In genomic region chr7:150481955-150482354, GRCh38 we compare ENCODE assay signal across 15 cellular contexts. TPM values are rescaled to one million over a fixed set of nuclear protein-coding genes. Genes with fewer than 3 reads are reported as not detected.
DNase-seq lines count a peak whose midpoint lies in the region; ATAC-seq and TF ChIP-seq lines count a peak whose summit lies in the region.
"Had no signal": no experiment of that assay in that cellular context is flagged by ENCODE, and none has a peak within 500 bp of the region (broad histone marks: within the 10 kb centered on the region; RNA-seq: fewer than 3 reads in every experiment).

No MANE protein-coding gene starts in this region.

- H3K9me3 Mint-ChIP-seq in CD4-positive, alpha-beta memory T cell = peaks cover 0 to 2% (median 0%) of the 10 kb centered on the region in 8 donors
- H3K9me3 Mint-ChIP-seq in naive thymus-derived CD8-positive, alpha-beta T cell = peaks cover 0 to 4% (median 0%) of the 10 kb centered on the region in 9 donors

- H3K4me2 ChIP-seq in BLaER1 treated with 17β-estradiol and CSF1 and Interleukin-3, amounts not matched to agents 10 nM and 100 nM = peak overlapping the region; percentile 54 to 92 (median 78)
- no peak overlapping the region for H3K4me2 ChIP-seq in mesenchymal stem cell (ENCODE audit: low read length, poor library complexity, severe bottlenecking)

- no peak overlapping the region for H2BK12ac ChIP-seq in mesenchymal stem cell (ENCODE audit: low read length in 2 of 2)

- WGBS in adrenal gland, 4 donors = 59 to 73% (median 68%) methylated on average over 4 of the region's 4 CpGs
- WGBS in mesenchymal stem cell = 82% methylated on average over 4 of the region's 4 CpGs

- H3K4me1 Mint-ChIP-seq in CD4-positive, alpha-beta memory T cell = peaks cover 73 to 97% (median 90%) of the 10 kb centered on the region in 4 donors
- peaks cover 58 to 97% (median 94%) of the 10 kb centered on the region in 4 donors for H3K4me1 Mint-ChIP-seq in naive thymus-derived CD8-positive, alpha-beta T cell

- no peak overlapping the region for H2AK5ac ChIP-seq in mesenchymal stem cell (ENCODE audit: low read length, severe bottlenecking)

- no peak overlapping the region for H3K18ac ChIP-seq in mesenchymal stem cell (ENCODE audit: low read depth in 1 of 2, low read length in 2 of 2)

- no peaks in the 10 kb centered on the region for H3K27me3 Mint-ChIP-seq in CD4-positive, alpha-beta memory T cell
- H3K27me3 Mint-ChIP-seq in naive thymus-derived CD8-positive, alpha-beta T cell = no peaks in the 10 kb centered on the region

- no peak overlapping the region for H2BK15ac ChIP-seq in mesenchymal stem cell (ENCODE audit: low read depth, poor library complexity, severe bottlenecking)

- H2BK120ac ChIP-seq in mesenchymal stem cell (ENCODE audit: low read depth, low read length) = no peak overlapping the region

- H3K14ac ChIP-seq in mesenchymal stem cell (ENCODE audit: low read length in 2 of 2) = no peak overlapping the region

- no peak overlapping the region for H3K23ac ChIP-seq in mesenchymal stem cell (ENCODE audit: low read length in 2 of 2)

- TF ChIP-seq POLR2A in adrenal gland (IDR thresholded peaks at IDR 0.05) = no peak

- no peaks in the 10 kb centered on the region for H3K79me1 ChIP-seq in mesenchymal stem cell (replicated peaks; ENCODE audit: low read length, poor library complexity, severe bottlenecking)

- peaks cover 0 to 27% (median 0%) of the 10 kb centered on the region in 11 experiments; a peak in 7 of 22 replicates for H3K36me3 ChIP-seq in BLaER1 treated with 17β-estradiol and CSF1 and Interleukin-3, amounts not matched to agents 10 nM and 100 nM
- H3K36me3 ChIP-seq in CD4-positive, alpha-beta memory T cell (ENCODE audit: insufficient read depth, low read length) = peaks cover 6% of the 10 kb centered on the region
- H3K36me3 ChIP-seq in adrenal gland (replicated peaks in 1 of 2) (no peaks in the 10 kb centered on the region), colonic mucosa (no peaks in the 10 kb centered on the region), mesenchymal stem cell (ENCODE audit: control insufficient read depth in 1 of 2, insufficient read depth in 2 of 2, low read depth in 1 of 2, low read length in 2 of 2) (no peaks in the 10 kb centered on the region)
- H3K36me3 ChIP-seq: BE2C had no signal

- H4K91ac ChIP-seq in mesenchymal stem cell (ENCODE audit: low read length) = no peak overlapping the region

- H3K4me1 ChIP-seq in BLaER1 treated with 17β-estradiol and CSF1 and Interleukin-3, amounts not matched to agents 10 nM and 100 nM = peaks cover 42 to 90% (median 49%) of the 10 kb centered on the region in 10 experiments
- peaks cover 99% of the 10 kb centered on the region for H3K4me1 ChIP-seq in CD4-positive, alpha-beta memory T cell (ENCODE audit: insufficient read depth, low read length)
- H3K4me1 ChIP-seq in adrenal gland (replicated peaks in 1 of 2) (peaks cover 0 to 6% of the 10 kb centered on the region in 2 donors), colonic mucosa (no peaks in the 10 kb centered on the region), mesenchymal stem cell (ENCODE audit: control insufficient read depth, insufficient read depth, low read depth, low read length) (no peaks in the 10 kb centered on the region)
- H3K4me1 ChIP-seq: BE2C had no signal

- intact Hi-C loops in CD4-positive, alpha-beta memory T cell (cut with micrococcal nuclease) = loop anchor here (1.0 to 2.0 kb wide), 4 partner anchors 17 to 33 kb away; partner anchors contain the start of gene GIMAP8
- intact Hi-C loops in adrenal gland (cut with DNase I) = no loop called here
- intact Hi-C loops in colonic mucosa (cut with DNase I) = no loop called here

- peak overlapping the region; percentile 80 to 90 (median 88) for H3K4me3 Mint-ChIP-seq in CD4-positive, alpha-beta memory T cell
- H3K4me3 Mint-ChIP-seq in naive thymus-derived CD8-positive, alpha-beta T cell = peak overlapping the region; percentile 71 to 97 (median 88)

- CTCF ChIA-PET in CD4-positive, alpha-beta memory T cell (lab: Charles Lee; ENCODE audit: partially characterized antibody) = interaction anchor here (0.5 to 3.6 kb wide), 15 partner anchors 11 to 272 kb away, joined by 3 to 47 read pairs (median 3); partner anchors contain the start of genes GIMAP7 and GIMAP8

- no peak overlapping the region for H4K8ac ChIP-seq in mesenchymal stem cell (ENCODE audit: low read length)

- H3K36me3 Mint-ChIP-seq in CD4-positive, alpha-beta memory T cell = peaks cover 31 to 33% of the 10 kb centered on the region in 2 donors
- peaks cover 4 to 28% (median 20%) of the 10 kb centered on the region in 3 donors for H3K36me3 Mint-ChIP-seq in naive thymus-derived CD8-positive, alpha-beta T cell

- no peak overlapping the region for H2BK5ac ChIP-seq in mesenchymal stem cell (ENCODE audit: low read depth, low read length, poor library complexity, severe bottlenecking)

- POLR2A ChIA-PET in CD4-positive, alpha-beta memory T cell (lab: Charles Lee; ENCODE audit: partially characterized antibody) = interaction anchor here (0.9 to 30.4 kb wide), 27 partner anchors 8 to 274 kb away, joined by 3 to 1079 read pairs (median 10); partner anchors contain the start of genes GIMAP1, GIMAP2, GIMAP4 and GIMAP5
- POLR2A ChIA-PET in naive thymus-derived CD8-positive, alpha-beta T cell (lab: Charles Lee) = interaction anchor here (0.9 to 11.9 kb wide), 29 partner anchors 9 to 273 kb away, joined by 3 to 505 read pairs (median 7); partner anchors contain the start of genes GIMAP1, GIMAP4, GIMAP5 and GIMAP6

- H3K4me3 ChIP-seq in BLaER1 treated with 17β-estradiol and CSF1 and Interleukin-3, amounts not matched to agents 10 nM and 100 nM = no peak overlapping the region; a peak in 1 of 20 replicates
- H3K4me3 ChIP-seq in CD4-positive, alpha-beta memory T cell (ENCODE audit: low read length in 2 of 2) = no peak overlapping the region
- H3K4me3 ChIP-seq in adrenal gland (no peak overlapping the region), colonic mucosa (no peak overlapping the region), mesenchymal stem cell (ENCODE audit: insufficient read depth in 1 of 2, low read depth in 1 of 2, low read length in 2 of 2) (no peak overlapping the region)
- H3K4me3 ChIP-seq: mucosa of descending colon had no signal

- no peak overlapping the region for H3K4ac ChIP-seq in mesenchymal stem cell (ENCODE audit: low read depth in 1 of 2, low read length in 2 of 2)

- H3K27me3 ChIP-seq in BLaER1 treated with 17β-estradiol and CSF1 and Interleukin-3, amounts not matched to agents 10 nM and 100 nM = no peaks in the 10 kb centered on the region
- H3K27me3 ChIP-seq in CD4-positive, alpha-beta memory T cell (ENCODE audit: insufficient read depth, low read length) = no peaks in the 10 kb centered on the region
- H3K27me3 ChIP-seq in adrenal gland (peaks cover 4% of the 10 kb centered on the region), colonic mucosa (no peaks in the 10 kb centered on the region), mesenchymal stem cell (ENCODE audit: control insufficient read depth in 1 of 2, insufficient read depth in 1 of 2, low read length in 2 of 2) (no peaks in the 10 kb centered on the region)

- H2AFZ ChIP-seq in mesenchymal stem cell (ENCODE audit: low read depth, low read length) = no peak overlapping the region

- DNase-seq in CD4-positive, alpha-beta memory T cell = no peak
- no peak for DNase-seq in adrenal gland
- DNase-seq in naive thymus-derived CD8-positive, alpha-beta T cell = no peak
- DNase-seq in colonic mucosa = no peak
- DNase-seq in NCI-H2171 treated with DMSO at 0.1 percent for 48 hours (lab: John Stamatoyannopoulos, UW) = no peak
- DNase-seq in mesenchymal stem cell = no peak
- DNase-seq: BE2C, MM.1S, NCI-H2081, NCI-H82, posterior cingulate gyrus, RPMI8226 had no signal

- peak in 1 of 2 donors; percentile 0 for ATAC-seq in naive thymus-derived CD8-positive, alpha-beta T cell
- no peak for ATAC-seq in GM19463 (IDR thresholded peaks at IDR 0.05; ENCODE audit: unreplicated experiment)

- H4K20me1 ChIP-seq in BLaER1 treated with 17β-estradiol and CSF1 and Interleukin-3, amounts not matched to agents 10 nM and 100 nM = no peaks in the 10 kb centered on the region

- H3K9ac ChIP-seq in BLaER1 treated with 17β-estradiol and CSF1 and Interleukin-3, amounts not matched to agents 10 nM and 100 nM = no peak overlapping the region; a peak in 1 of 22 replicates
- H3K9ac ChIP-seq in colonic mucosa (ENCODE audit: low read depth in 2 of 2, low read length in 2 of 2) = no peak overlapping the region
- H3K9ac ChIP-seq in mesenchymal stem cell (ENCODE audit: low read length) = no peak overlapping the region

- peak overlapping the region in 8 of 11 experiments; percentile 9 to 85 (median 60); a peak in 10 of 22 replicates for H3K27ac ChIP-seq in BLaER1 treated with 17β-estradiol and CSF1 and Interleukin-3, amounts not matched to agents 10 nM and 100 nM
- H3K27ac ChIP-seq in CD4-positive, alpha-beta memory T cell (ENCODE audit: low read depth, low read length) = peak overlapping the region; percentile 71
- H3K27ac ChIP-seq in adrenal gland = peak overlapping the region in 4 of 5 donors; percentile 14 to 76 (median 28)
- H3K27ac ChIP-seq in colonic mucosa = no peak overlapping the region
- no peak overlapping the region for H3K27ac ChIP-seq in mesenchymal stem cell (ENCODE audit: low read length, poor library complexity, severe bottlenecking)

- H3K27ac Mint-ChIP-seq in CD4-positive, alpha-beta memory T cell = peak overlapping the region; percentile 96 to 100 (median 99)
- H3K27ac Mint-ChIP-seq in naive thymus-derived CD8-positive, alpha-beta T cell = peak overlapping the region; percentile 98 to 100 (median 100)

- H3K9me3 ChIP-seq in BLaER1 treated with 17β-estradiol and CSF1 and Interleukin-3, amounts not matched to agents 10 nM and 100 nM (replicated peaks in 1 of 11) = peaks cover 0 to 18% (median 5%) of the 10 kb centered on the region in 11 experiments; a peak in 15 of 22 replicates
- no peaks in the 10 kb centered on the region for H3K9me3 ChIP-seq in CD4-positive, alpha-beta memory T cell (ENCODE audit: control insufficient read depth in 1 of 2, low read length in 2 of 2)
- H3K9me3 ChIP-seq in adrenal gland (replicated peaks in 1 of 3) = no peaks in the 10 kb centered on the region
- H3K9me3 ChIP-seq in colonic mucosa = no peaks in the 10 kb centered on the region
- no peaks in the 10 kb centered on the region for H3K9me3 ChIP-seq in mesenchymal stem cell (ENCODE audit: control insufficient read depth, low read length)
- H3K9me3 ChIP-seq: BE2C, mucosa of descending colon had no signal

- TF ChIP-seq CTCF in adrenal gland (IDR thresholded peaks at IDR 0.05) (no peak), colonic mucosa (IDR thresholded peaks at IDR 0.05) (no peak)

RNA-seq across cellular contexts. Expression of gene GIMAP8, which starts 31.5 kb away (rescaled TPM):
- 10 to 100 TPM; 59.0 to 62.5 TPM for total RNA-seq in CD4-positive, alpha-beta memory T cell
- 10 to 100 TPM in 1 of 2 donors, 1 to 10 TPM in 1; 9.8 to 39.9 TPM for polyA plus RNA-seq in CD4-positive, alpha-beta memory T cell
- 10 to 100 TPM in 5 of 8 donors, 1 to 10 TPM in 3; 8.2 to 18.4 (median 11.6) TPM for total RNA-seq in adrenal gland
- 1 to 10 TPM; 6.1 to 9.3 (median 6.8) TPM for polyA plus RNA-seq in adrenal gland
- total RNA-seq in naive thymus-derived CD8-positive, alpha-beta T cell = 10 to 100 TPM; 66.8 to 68.0 TPM
- polyA plus RNA-seq in naive thymus-derived CD8-positive, alpha-beta T cell = 10 to 100 TPM; 18.9 to 38.9 (median 25.9) TPM
- total RNA-seq in colonic mucosa = 1 to 10 TPM; 3.4 to 4.5 TPM
- not detected for polyA plus RNA-seq in mesenchymal stem cell (2013, experiment 1 of 2)
- polyA plus RNA-seq in mesenchymal stem cell (2013, experiment 2 of 2) = not detected

RNA-seq across cellular contexts. Expression of gene GIMAP7, which starts 32.7 kb away (rescaled TPM):
- 100 to 1,000 TPM; 464 to 476 TPM for total RNA-seq in CD4-positive, alpha-beta memory T cell
- polyA plus RNA-seq in CD4-positive, alpha-beta memory T cell = 1,000 to 10,000 TPM in 1 of 2 donors, 100 to 1,000 TPM in 1; 557 to 1,096 TPM
- total RNA-seq in adrenal gland (10 to 100 TPM in 7 of 8 donors, 1 to 10 TPM in 1; 4.2 to 24.8 (median 18.0) TPM), colonic mucosa (1 to 10 TPM; 4.8 to 5.6 TPM)
- polyA plus RNA-seq in adrenal gland = 10 to 100 TPM; 17.6 to 39.3 (median 24.7) TPM
- 100 to 1,000 TPM; 367 to 369 TPM for total RNA-seq in naive thymus-derived CD8-positive, alpha-beta T cell
- 100 to 1,000 TPM; 451 to 821 (median 658) TPM for polyA plus RNA-seq in naive thymus-derived CD8-positive, alpha-beta T cell
- polyA plus RNA-seq in mesenchymal stem cell (2013, experiment 1 of 2) = not detected
- polyA plus RNA-seq in mesenchymal stem cell (2013, experiment 2 of 2) = not detected

Comparison
In these comparisons a context has a peak if more than half of its experiments do, and no peak if none do; other contexts are left out.
1. H3K27ac ChIP-seq: peak in BLaER1 treated with 17β-estradiol and CSF1 and Interleukin-3, amounts not matched to agents 10 nM and 100 nM (8 of 11), CD4-positive, alpha-beta memory T cell (single experiment) and adrenal gland (4 of 5); none in colonic mucosa (single experiment) and mesenchymal stem cell (single experiment).
2. RNA of gene GIMAP7, which starts 32.7 kb away (total RNA-seq): 464 to 476 TPM in CD4-positive, alpha-beta memory T cell and 367 to 369 TPM in naive thymus-derived CD8-positive, alpha-beta T cell; 4.2 to 24.8 TPM in adrenal gland and 4.8 to 5.6 TPM in colonic mucosa; every median in the first group is over 10 times any median in the second.